In the genomic region with DNA sequence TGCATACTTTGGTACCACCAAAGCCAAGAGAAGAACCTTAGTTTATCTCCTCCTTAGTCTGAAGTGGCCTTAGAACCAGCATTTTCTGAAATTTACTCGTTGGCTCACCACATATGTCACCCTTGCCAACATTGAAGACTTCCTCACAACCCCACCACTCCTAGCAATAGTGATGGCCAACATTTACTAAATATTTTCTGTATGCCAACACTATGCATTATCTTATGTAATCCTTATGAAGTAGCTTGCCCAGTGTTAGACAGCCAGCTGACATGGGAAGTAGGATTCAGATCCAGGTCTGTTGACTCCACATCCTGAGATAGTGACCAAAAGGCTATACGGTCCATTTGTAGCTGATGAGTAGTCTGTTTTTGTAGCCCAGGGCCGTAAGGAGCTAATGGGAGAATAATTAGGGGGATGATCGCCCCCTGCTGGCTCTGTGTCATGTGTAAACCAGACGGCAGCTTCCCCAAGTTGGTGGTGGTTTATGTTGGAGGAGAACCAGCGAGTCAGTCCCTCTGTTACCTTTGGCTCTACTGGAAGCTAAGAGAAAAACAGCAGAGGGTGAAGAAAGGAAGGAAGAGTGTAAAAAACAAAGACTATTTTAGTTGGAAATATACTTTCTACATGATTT, we compare ENCODE assay signal across 8 cellular contexts.
DNase-seq lines count a peak whose midpoint lies in the region; ATAC-seq, FAIRE-seq and TF ChIP-seq lines count a peak whose summit lies in the region.

No MANE protein-coding gene starts in this region.

- H3K27me3 Mint-ChIP-seq in chondrocyte (ENCODE audit: low read depth) = no peaks in the 10 kb centered on the region

- peak; percentile 97 for TF ChIP-seq CTCF in chondrocyte (IDR thresholded peaks at IDR 0.05)

- ATAC-seq in HG02885 (IDR thresholded peaks at IDR 0.05; ENCODE audit: poor library complexity, unreplicated experiment) (peak; percentile 81), left colon (peak; percentile 88), HG03175 (IDR thresholded peaks at IDR 0.05; ENCODE audit: unreplicated experiment) (no peak)

- peak; percentile 75 for FAIRE-seq in G401.6 (lab: Jason Lieb, UNC)

- DNase-seq in NCI-H345 treated with DMSO at 0.1 percent for 48 hours (lab: John Stamatoyannopoulos, UW; ENCODE audit: unreplicated experiment) (peak; percentile 56), chondrocyte (ENCODE audit: low spot score) (no peak), left colon (peak; percentile 78 to 94)
- DNase-seq in activated CD4-positive, alpha-beta T cell treated with anti-CD3 and anti-CD28 coated beads for 1 hour = peak; percentile 46
- DNase-seq in stimulated activated CD4-positive, alpha-beta T cell treated with anti-CD3 and anti-CD28 coated beads, Interleukin-2, amount 100 ng/mL, for 4 hours (ENCODE audit: low read depth) = peak; percentile 42

- H3K27ac Mint-ChIP-seq in chondrocyte (ENCODE audit: unreplicated experiment) = peak overlapping the region; percentile 92

- intact Hi-C loops in left colon (cut with DNase I, micrococcal nuclease) = no loop called here

- H3K4me1 Mint-ChIP-seq in chondrocyte (ENCODE audit: low read depth) = peaks cover 39% of the 10 kb centered on the region

- H3K36me3 Mint-ChIP-seq in chondrocyte (ENCODE audit: low read depth) = peaks cover 14% of the 10 kb centered on the region

- H3K4me3 Mint-ChIP-seq in chondrocyte (ENCODE audit: unreplicated experiment) = peak overlapping the region; percentile 23

- H3K9me3 Mint-ChIP-seq in chondrocyte (ENCODE audit: low read depth) = no peaks in the 10 kb centered on the region
